Comparison of ENCODE assay signal across 26 cellular contexts in the genomic region with DNA sequence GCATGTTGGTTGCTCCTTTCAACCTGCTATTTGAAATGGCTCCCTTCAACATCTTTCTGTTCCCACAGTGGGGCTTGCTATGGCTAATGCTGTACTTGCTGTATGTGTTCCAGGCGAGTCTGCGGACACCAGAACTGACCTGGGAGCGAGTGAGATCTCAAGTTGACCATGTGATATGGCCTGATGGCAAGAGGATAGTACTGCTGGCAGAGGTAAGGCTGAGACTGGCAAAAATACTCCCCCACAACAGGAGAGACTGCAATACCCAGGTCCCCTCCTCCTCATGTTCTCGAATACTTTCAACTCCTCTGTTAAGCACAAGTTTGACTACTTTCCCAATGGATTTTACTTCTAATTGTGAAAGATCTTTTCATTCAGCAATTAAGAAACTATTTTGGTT.
"Had no signal": no experiment of that assay in that cellular context is flagged by ENCODE, and none has a peak within 500 bp of the region (broad histone marks: within the 10 kb centered on the region; RNA-seq: fewer than 3 reads in every experiment).

No MANE protein-coding gene starts in this region.

- DNase-seq: activated CD4-positive, alpha-beta memory T cell treated with anti-CD3 and anti-CD28 coated beads for 36 hours; activated CD4-positive, alpha-beta T cell treated with anti-CD3 and anti-CD28 coated beads for 36 hours; activated CD4-positive, alpha-beta T cell treated with anti-CD3 and anti-CD28 coated beads, Interleukin-2, amount 10 ng/mL, durations not matched to agents 24 days and 14 days; activated CD4-positive, CD25-positive, alpha-beta regulatory T cell; activated CD4-positive, CD25-positive, alpha-beta regulatory T cell treated with anti-CD3 and anti-CD28 coated beads, Interleukin-2, amount 50 U/mL, for 72 hours; activated CD8-positive, alpha-beta memory T cell treated with anti-CD3 and anti-CD28 coated beads, Interleukin-2, amount 10 ng/mL, durations not matched to agents 7 days and 5 days; activated CD8-positive, alpha-beta memory T cell treated with anti-CD3 and anti-CD28 coated beads, Interleukin-2, amount 50 U/mL, for 4 hours; activated CD8-positive, alpha-beta T cell treated with anti-CD3 and anti-CD28 coated beads, Interleukin-2, amount 10 ng/mL, durations not matched to agents 7 days and 5 days; activated gamma-delta T cell; activated naive CD4-positive, alpha-beta T cell; activated naive CD4-positive, alpha-beta T cell treated with anti-CD3 and anti-CD28 coated beads, Interleukin-2, amount 10 ng/mL, durations not matched to agents 7 days and 5 days; activated naive CD8-positive, alpha-beta T cell treated with anti-CD3 and anti-CD28 coated beads, Interleukin-2, amount 10 ng/mL, durations not matched to agents 7 days and 5 days; activated T-cell treated with anti-CD3 and anti-CD28 coated beads, Interleukin-2, amount 50 U/mL, for 1 hour; activated T-cell treated with anti-CD3 and anti-CD28 coated beads, Interleukin-2, amount 50 U/mL, for 48 hours; central memory CD4-positive, alpha-beta T cell; cerebellar nuclear complex; colonic mucosa; effector memory CD4-positive, alpha-beta T cell; endodermal cell; foreskin fibroblast; glutamatergic neuron; T-helper 2 cell had no signal

- H3K36me3 ChIP-seq: breast epithelium had no signal

- H3K27me3 ChIP-seq: ascending aorta, breast epithelium, colonic mucosa had no signal

- ATAC-seq: activated CD4-positive, alpha-beta T cell treated with anti-CD3 and anti-CD28 coated beads for 36 hours; activated CD8-positive, alpha-beta memory T cell treated with anti-CD3 and anti-CD28 coated beads, Interleukin-2, amount 10 ng/mL, durations not matched to agents 7 days and 5 days; activated CD8-positive, alpha-beta T cell treated with anti-CD3 and anti-CD28 coated beads, Interleukin-2, amount 10 ng/mL, durations not matched to agents 7 days and 5 days; activated naive CD4-positive, alpha-beta T cell treated with anti-CD3 and anti-CD28 coated beads, Interleukin-2, amount 50 U/mL, for 72 hours; esophagus mucosa had no signal

- H3K9me3 ChIP-seq: ascending aorta, breast epithelium, colonic mucosa had no signal

- H3K4me1 ChIP-seq: ascending aorta, breast epithelium, colonic mucosa had no signal

- H3K4me3 ChIP-seq: ascending aorta, breast epithelium, colonic mucosa had no signal

- H3K27ac ChIP-seq: ascending aorta, breast epithelium, colonic mucosa had no signal
